8 cellular contexts compared by ENCODE assay signal in genomic region chr11:79076526-79077115, GRCh38.
DNase-seq lines count a peak whose midpoint lies in the region; ATAC-seq, FAIRE-seq and TF ChIP-seq lines count a peak whose summit lies in the region.

No MANE protein-coding gene starts in this region.

- TF ChIP-seq CTCF in keratinocyte (optimal IDR thresholded peaks at IDR 0.05 in 1 of 3, IDR thresholded peaks at IDR 0.05 in 1 of 3, conservative IDR thresholded peaks at IDR 0.05 in 1 of 3; ENCODE audit: extremely low read depth in 1 of 3, insufficient read depth in 2 of 3, low read length in 3 of 3) = peak; percentile 38 to 52 (median 50)

- H3K4me1 Mint-ChIP-seq in activated CD8-positive, alpha-beta T cell treated with anti-CD3 and anti-CD28 coated beads, Interleukin-2, amount 10 ng/mL, durations not matched to agents 7 days and 5 days (ENCODE audit: low read depth) = no peaks in the 10 kb centered on the region

- H3K4me1 ChIP-seq in keratinocyte (ENCODE audit: control insufficient read depth, extremely low read depth, insufficient read depth, low read length) = no peaks in the 10 kb centered on the region

- no peak for ATAC-seq in activated CD8-positive, alpha-beta T cell treated with anti-CD3 and anti-CD28 coated beads, Interleukin-2, amount 10 ng/mL, durations not matched to agents 7 days and 5 days
- ATAC-seq in GM21423 (IDR thresholded peaks at IDR 0.05; ENCODE audit: unreplicated experiment) (no peak), HG02610 (IDR thresholded peaks at IDR 0.05; ENCODE audit: unreplicated experiment) (no peak), GM18517 (IDR thresholded peaks at IDR 0.05; ENCODE audit: unreplicated experiment) (no peak)

- POLR2A ChIA-PET in activated CD8-positive, alpha-beta T cell treated with anti-CD3 and anti-CD28 coated beads, Interleukin-2, amount 10 ng/mL, durations not matched to agents 7 days and 5 days (lab: Charles Lee) = no interaction called here

- DNase-seq in DMS153 treated with DMSO at 0.1 percent for 48 hours (lab: John Stamatoyannopoulos, UW; ENCODE audit: unreplicated experiment) (peak; percentile 6), DMS153 (lab: John Stamatoyannopoulos, UW) (no peak), keratinocyte (ENCODE audit: low read depth, low spot score) (no peak)
- DNase-seq in activated CD8-positive, alpha-beta T cell treated with anti-CD3 and anti-CD28 coated beads, Interleukin-2, amount 10 ng/mL, durations not matched to agents 7 days and 5 days = peak; percentile 35

- H3K27ac ChIP-seq in keratinocyte (ENCODE audit: control insufficient read depth, insufficient read depth, low read length) = no peak overlapping the region

- H3K79me2 ChIP-seq in keratinocyte (ENCODE audit: control insufficient read depth, insufficient read depth, low read length) = no peaks in the 10 kb centered on the region

- no peaks in the 10 kb centered on the region for H3K9me3 Mint-ChIP-seq in activated CD8-positive, alpha-beta T cell treated with anti-CD3 and anti-CD28 coated beads, Interleukin-2, amount 10 ng/mL, durations not matched to agents 7 days and 5 days (ENCODE audit: insufficient read depth)

- FAIRE-seq in keratinocyte (lab: Jason Lieb, UNC) = no peak

- H3K9ac ChIP-seq in keratinocyte (ENCODE audit: control insufficient read depth, extremely low read depth, insufficient read depth, low read length) = no peak overlapping the region

- no peaks in the 10 kb centered on the region for H4K20me1 ChIP-seq in keratinocyte (ENCODE audit: control insufficient read depth, extremely low read depth, insufficient read depth, low read length)

- no peak overlapping the region for H3K4me3 ChIP-seq in keratinocyte (ENCODE audit: control insufficient read depth in 2 of 3, extremely low read depth in 1 of 3, insufficient read depth in 2 of 3, low read depth in 1 of 3, low read length in 3 of 3)

- TF ChIP-seq EP300 in Ishikawa (IDR thresholded peaks at IDR 0.05; ENCODE audit: borderline replicate concordance) = no peak

- H3K27me3 ChIP-seq in keratinocyte (ENCODE audit: control insufficient read depth, extremely low read depth, insufficient read depth, low read length) = no peaks in the 10 kb centered on the region

- no peaks in the 10 kb centered on the region for H3K36me3 Mint-ChIP-seq in activated CD8-positive, alpha-beta T cell treated with anti-CD3 and anti-CD28 coated beads, Interleukin-2, amount 10 ng/mL, durations not matched to agents 7 days and 5 days (ENCODE audit: low read depth)

- H3K9me3 ChIP-seq in keratinocyte (ENCODE audit: control insufficient read depth, low read depth, low read length) = no peaks in the 10 kb centered on the region

- H3K27me3 Mint-ChIP-seq in activated CD8-positive, alpha-beta T cell treated with anti-CD3 and anti-CD28 coated beads, Interleukin-2, amount 10 ng/mL, durations not matched to agents 7 days and 5 days (ENCODE audit: low read depth) = peaks cover 3% of the 10 kb centered on the region

- dilution Hi-C loops in keratinocyte (cut with MboI; ENCODE audit: extremely low pct_ligation_motif_present, low sequenced_read_pairs) = no loop called here

- H3K36me3 ChIP-seq in keratinocyte (ENCODE audit: control insufficient read depth in 2 of 2, extremely low read depth in 1 of 2, insufficient read depth in 2 of 2, low read length in 2 of 2) = no peaks in the 10 kb centered on the region

- no peak overlapping the region for H3K4me3 Mint-ChIP-seq in activated CD8-positive, alpha-beta T cell treated with anti-CD3 and anti-CD28 coated beads, Interleukin-2, amount 10 ng/mL, durations not matched to agents 7 days and 5 days

- CTCF ChIA-PET in activated CD8-positive, alpha-beta T cell treated with anti-CD3 and anti-CD28 coated beads, Interleukin-2, amount 10 ng/mL, durations not matched to agents 7 days and 5 days (lab: Charles Lee) = interaction anchor here (1.7 kb wide), 1 partner anchor 431 kb away, joined by 11 read pairs; no protein-coding TSS in a partner anchor

- no peak overlapping the region for H2AFZ ChIP-seq in keratinocyte (ENCODE audit: control insufficient read depth, low read length)

- H3K9me1 ChIP-seq in keratinocyte (ENCODE audit: control insufficient read depth, extremely low read depth, insufficient read depth, low read length) = no peaks in the 10 kb centered on the region

- no peak overlapping the region for H3K27ac Mint-ChIP-seq in activated CD8-positive, alpha-beta T cell treated with anti-CD3 and anti-CD28 coated beads, Interleukin-2, amount 10 ng/mL, durations not matched to agents 7 days and 5 days

- H3K4me2 ChIP-seq in keratinocyte (ENCODE audit: control insufficient read depth, extremely low read depth, insufficient read depth, low read depth, low read length) = no peak overlapping the region

- peak; percentile 40; the same call in 1 of the 2 replicates for TF ChIP-seq RAD21 in Ishikawa (IDR thresholded peaks at IDR 0.05; ENCODE audit: low read depth)

TF ChIP-seq in Ishikawa, 13 proteins besides CTCF, POLR2A, EP300 and RAD21:
- TF ChIP-seq TAF1 (IDR thresholded peaks at IDR 0.05; ENCODE audit: low read depth) = no peak

Comparison
In these comparisons a context has a peak if more than half of its experiments do, and no peak if none do; other contexts are left out.
1. DNase-seq: peak in DMS153 treated with DMSO at 0.1 percent for 48 hours (single experiment) and activated CD8-positive, alpha-beta T cell treated with anti-CD3 and anti-CD28 coated beads, Interleukin-2, amount 10 ng/mL, durations not matched to agents 7 days and 5 days (single experiment); none in DMS153 (single experiment) and keratinocyte (single experiment).